In genomic region chr10:33808475-33808874, GRCh38 we compare ENCODE assay signal across 1 cellular context.
TF ChIP-seq lines count a peak whose summit lies in the region.

No MANE protein-coding gene starts in this region.

TF ChIP-seq in IMR-90, 13 proteins besides CTCF, POLR2A, EP300 and RAD21:
- TF ChIP-seq, protein P1, sequence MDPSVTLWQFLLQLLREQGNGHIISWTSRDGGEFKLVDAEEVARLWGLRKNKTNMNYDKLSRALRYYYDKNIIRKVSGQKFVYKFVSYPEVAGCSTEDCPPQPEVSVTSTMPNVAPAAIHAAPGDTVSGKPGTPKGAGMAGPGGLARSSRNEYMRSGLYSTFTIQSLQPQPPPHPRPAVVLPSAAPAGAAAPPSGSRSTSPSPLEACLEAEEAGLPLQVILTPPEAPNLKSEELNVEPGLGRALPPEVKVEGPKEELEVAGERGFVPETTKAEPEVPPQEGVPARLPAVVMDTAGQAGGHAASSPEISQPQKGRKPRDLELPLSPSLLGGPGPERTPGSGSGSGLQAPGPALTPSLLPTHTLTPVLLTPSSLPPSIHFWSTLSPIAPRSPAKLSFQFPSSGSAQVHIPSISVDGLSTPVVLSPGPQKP (IDR thresholded peaks at IDR 0.05; ENCODE audit: borderline replicate concordance, low read depth, low read length) = no peak
- no peak for TF ChIP-seq BHLHE40 (IDR thresholded peaks at IDR 0.05; ENCODE audit: low read depth, low read length)
- no peak for TF ChIP-seq USF2 (IDR thresholded peaks at IDR 0.05; ENCODE audit: low read depth, low read length)
- TF ChIP-seq CHD1 (IDR thresholded peaks at IDR 0.05; ENCODE audit: low read depth, low read length) = no peak
- no peak for TF ChIP-seq MXI1 (IDR thresholded peaks at IDR 0.05; ENCODE audit: borderline replicate concordance, low read depth, low read length)
- no peak for TF ChIP-seq CEBPB (IDR thresholded peaks at IDR 0.05; ENCODE audit: low read depth, low read length)
- no peak for TF ChIP-seq NFE2L2 (IDR thresholded peaks at IDR 0.05; ENCODE audit: low read depth, low read length)
- TF ChIP-seq SMC3 (IDR thresholded peaks at IDR 0.05; ENCODE audit: low read depth, low read length) = no peak
